In genomic region chr10:111856631-111857030, GRCh38 we compare ENCODE assay signal across 1 cellular context.
TF ChIP-seq lines count a peak whose summit lies in the region.

No MANE protein-coding gene starts in this region.

TF ChIP-seq in GM23338, 12 proteins besides CTCF, POLR2A, EP300 and RAD21 (continued from another document):
- TF ChIP-seq, protein P1, sequence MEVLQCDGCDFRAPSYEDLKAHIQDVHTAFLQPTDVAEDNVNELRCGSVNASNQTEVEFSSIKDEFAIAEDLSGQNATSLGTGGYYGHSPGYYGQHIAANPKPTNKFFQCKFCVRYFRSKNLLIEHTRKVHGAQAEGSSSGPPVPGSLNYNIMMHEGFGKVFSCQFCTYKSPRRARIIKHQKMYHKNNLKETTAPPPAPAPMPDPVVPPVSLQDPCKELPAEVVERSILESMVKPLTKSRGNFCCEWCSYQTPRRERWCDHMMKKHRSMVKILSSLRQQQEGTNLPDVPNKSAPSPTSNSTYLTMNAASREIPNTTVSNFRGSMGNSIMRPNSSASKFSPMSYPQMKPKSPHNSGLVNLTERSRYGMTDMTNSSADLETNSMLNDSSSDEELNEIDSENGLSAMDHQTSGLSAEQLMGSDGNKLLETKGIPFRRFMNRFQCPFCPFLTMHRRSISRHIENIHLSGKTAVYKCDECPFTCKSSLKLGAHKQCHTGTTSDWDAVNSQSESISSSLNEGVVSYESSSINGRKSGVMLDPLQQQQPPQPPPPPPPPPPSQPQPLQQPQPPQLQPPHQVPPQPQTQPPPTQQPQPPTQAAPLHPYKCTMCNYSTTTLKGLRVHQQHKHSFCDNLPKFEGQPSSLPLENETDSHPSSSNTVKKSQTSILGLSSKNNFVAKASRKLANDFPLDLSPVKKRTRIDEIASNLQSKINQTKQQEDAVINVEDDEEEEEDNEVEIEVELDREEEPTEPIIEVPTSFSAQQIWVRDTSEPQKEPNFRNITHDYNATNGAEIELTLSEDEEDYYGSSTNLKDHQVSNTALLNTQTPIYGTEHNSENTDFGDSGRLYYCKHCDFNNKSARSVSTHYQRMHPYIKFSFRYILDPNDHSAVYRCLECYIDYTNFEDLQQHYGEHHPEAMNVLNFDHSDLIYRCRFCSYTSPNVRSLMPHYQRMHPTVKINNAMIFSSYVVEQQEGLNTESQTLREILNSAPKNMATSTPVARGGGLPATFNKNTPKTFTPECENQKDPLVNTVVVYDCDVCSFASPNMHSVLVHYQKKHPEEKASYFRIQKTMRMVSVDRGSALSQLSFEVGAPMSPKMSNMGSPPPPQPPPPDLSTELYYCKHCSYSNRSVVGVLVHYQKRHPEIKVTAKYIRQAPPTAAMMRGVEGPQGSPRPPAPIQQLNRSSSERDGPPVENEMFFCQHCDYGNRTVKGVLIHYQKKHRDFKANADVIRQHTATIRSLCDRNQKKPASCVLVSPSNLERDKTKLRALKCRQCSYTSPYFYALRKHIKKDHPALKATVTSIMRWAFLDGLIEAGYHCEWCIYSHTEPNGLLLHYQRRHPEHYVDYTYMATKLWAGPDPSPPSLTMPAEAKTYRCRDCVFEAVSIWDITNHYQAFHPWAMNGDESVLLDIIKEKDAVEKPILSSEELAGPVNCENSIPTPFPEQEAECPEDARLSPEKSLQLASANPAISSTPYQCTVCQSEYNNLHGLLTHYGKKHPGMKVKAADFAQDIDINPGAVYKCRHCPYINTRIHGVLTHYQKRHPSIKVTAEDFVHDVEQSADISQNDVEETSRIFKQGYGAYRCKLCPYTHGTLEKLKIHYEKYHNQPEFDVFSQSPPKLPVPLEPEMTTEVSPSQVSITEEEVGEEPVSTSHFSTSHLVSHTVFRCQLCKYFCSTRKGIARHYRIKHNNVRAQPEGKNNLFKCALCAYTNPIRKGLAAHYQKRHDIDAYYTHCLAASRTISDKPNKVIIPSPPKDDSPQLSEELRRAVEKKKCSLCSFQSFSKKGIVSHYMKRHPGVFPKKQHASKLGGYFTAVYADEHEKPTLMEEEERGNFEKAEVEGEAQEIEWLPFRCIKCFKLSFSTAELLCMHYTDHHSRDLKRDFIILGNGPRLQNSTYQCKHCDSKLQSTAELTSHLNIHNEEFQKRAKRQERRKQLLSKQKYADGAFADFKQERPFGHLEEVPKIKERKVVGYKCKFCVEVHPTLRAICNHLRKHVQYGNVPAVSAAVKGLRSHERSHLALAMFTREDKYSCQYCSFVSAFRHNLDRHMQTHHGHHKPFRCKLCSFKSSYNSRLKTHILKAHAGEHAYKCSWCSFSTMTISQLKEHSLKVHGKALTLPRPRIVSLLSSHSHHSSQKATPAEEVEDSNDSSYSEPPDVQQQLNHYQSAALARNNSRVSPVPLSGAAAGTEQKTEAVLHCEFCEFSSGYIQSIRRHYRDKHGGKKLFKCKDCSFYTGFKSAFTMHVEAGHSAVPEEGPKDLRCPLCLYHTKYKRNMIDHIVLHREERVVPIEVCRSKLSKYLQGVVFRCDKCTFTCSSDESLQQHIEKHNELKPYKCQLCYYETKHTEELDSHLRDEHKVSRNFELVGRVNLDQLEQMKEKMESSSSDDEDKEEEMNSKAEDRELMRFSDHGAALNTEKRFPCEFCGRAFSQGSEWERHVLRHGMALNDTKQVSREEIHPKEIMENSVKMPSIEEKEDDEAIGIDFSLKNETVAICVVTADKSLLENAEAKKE (CRISPR knock-in tag; IDR thresholded peaks at IDR 0.05) = no peak
- TF ChIP-seq ZNF114 (CRISPR knock-in tag; IDR thresholded peaks at IDR 0.05) (no peak), EZH2phosphoT487 (IDR thresholded peaks at IDR 0.05; ENCODE audit: unreplicated experiment) (no peak), ZNF331 (CRISPR knock-in tag; IDR thresholded peaks at IDR 0.05; ENCODE audit: low read depth) (no peak)
TF ChIP-seq in GM23338: peak in this region for 0.
